25 cellular contexts compared by ENCODE assay signal in genomic region chr2:126863336-126864015, GRCh38. TPM values are rescaled to one million over a fixed set of nuclear protein-coding genes. Genes with fewer than 3 reads are reported as not detected.
DNase-seq lines count a peak whose midpoint lies in the region; ATAC-seq lines count a peak whose summit lies in the region.
"Had no signal": no experiment of that assay in that cellular context is flagged by ENCODE, and none has a peak within 500 bp of the region (broad histone marks: within the 10 kb centered on the region; RNA-seq: fewer than 3 reads in every experiment).

No MANE protein-coding gene starts in this region.

- H3K27ac ChIP-seq in substantia nigra (ENCODE audit: low read depth, low read length, poor library complexity, severe bottlenecking): no peak overlapping the region
- H3K27ac ChIP-seq: spleen, tibial nerve, VCaP had no signal

- peak; percentile 70 for DNase-seq in GDM1 (lab: John Stamatoyannopoulos, UW)
- DNase-seq in NOMO-1 (lab: John Stamatoyannopoulos, UW; ENCODE audit: unreplicated experiment in 2 of 2): peak; percentile 85 to 89
- DNase-seq in left lobe of liver (ENCODE audit: low spot score): peak; percentile 21
- DNase-seq in substantia nigra (lab: John Stamatoyannopoulos, UW): no peak
- DNase-seq in stimulated activated naive CD4-positive, alpha-beta T cell (lab: John Stamatoyannopoulos, UW): no peak
- DNase-seq in activated effector memory CD4-positive, alpha-beta T cell treated with Interleukin-2 at 50 U/mL for 16 hours: no peak
- DNase-seq: activated CD4-positive, alpha-beta T cell treated with anti-CD3 and anti-CD28 coated beads, Interleukin-2, amount 50 U/mL, for 4 hours; activated gamma-delta T cell; activated T-cell treated with anti-CD3 and anti-CD28 coated beads for 4 hours; DMS79 treated with DMSO at 0.1 percent for 48 hours; effector memory CD4-positive, alpha-beta T cell; H9; NCI-H510A; SK-N-SH; spleen; stimulated activated CD4-positive, alpha-beta T cell treated with anti-CD3 and anti-CD28 coated beads, Interleukin-4, amount 100 ng/mL, for 24 hours; stimulated activated naive CD8-positive, alpha-beta T cell treated with anti-CD3 and anti-CD28 coated beads, Interleukin-15, amount 100 ng/mL, for 72 hours had no signal

- peak; percentile 65 for ATAC-seq in HG03060 (IDR thresholded peaks at IDR 0.05; ENCODE audit: low read depth, unreplicated experiment)
- ATAC-seq in left lobe of liver: peak; percentile 47
- no peak for ATAC-seq in HG02884 (IDR thresholded peaks at IDR 0.05; ENCODE audit: unreplicated experiment)
- ATAC-seq: esophagus mucosa; stimulated activated naive CD8-positive, alpha-beta T cell treated with anti-CD3 and anti-CD28 coated beads, Interleukin-15, amount 100 ng/mL, for 72 hours had no signal

RNA-seq across cellular contexts. Expression of gene TEX51, which starts 35.2 kb away (rescaled TPM):
- not detected for total RNA-seq in left lobe of liver
- total RNA-seq: esophagus mucosa; frontal cortex; H9; LHCN-M2; spleen; T-helper 2 cell treated with Interferon-gamma antibody and Interleukin-4, amounts not matched to agents 100 ng/mL and 5 ng/mL, for 36 hours; tibial nerve had no signal

Comparison
In these comparisons a context has a peak if more than half of its experiments do, and no peak if none do; other contexts are left out.
1. DNase-seq: peak in GDM1 (single experiment), NOMO-1 (2 of 2) and left lobe of liver (single experiment); none in substantia nigra (0 of 49), stimulated activated naive CD4-positive, alpha-beta T cell (0 of 6) and activated effector memory CD4-positive, alpha-beta T cell treated with Interleukin-2 at 50 U/mL for 16 hours (single experiment).